8 cellular contexts compared by ENCODE assay signal in the genomic region with DNA sequence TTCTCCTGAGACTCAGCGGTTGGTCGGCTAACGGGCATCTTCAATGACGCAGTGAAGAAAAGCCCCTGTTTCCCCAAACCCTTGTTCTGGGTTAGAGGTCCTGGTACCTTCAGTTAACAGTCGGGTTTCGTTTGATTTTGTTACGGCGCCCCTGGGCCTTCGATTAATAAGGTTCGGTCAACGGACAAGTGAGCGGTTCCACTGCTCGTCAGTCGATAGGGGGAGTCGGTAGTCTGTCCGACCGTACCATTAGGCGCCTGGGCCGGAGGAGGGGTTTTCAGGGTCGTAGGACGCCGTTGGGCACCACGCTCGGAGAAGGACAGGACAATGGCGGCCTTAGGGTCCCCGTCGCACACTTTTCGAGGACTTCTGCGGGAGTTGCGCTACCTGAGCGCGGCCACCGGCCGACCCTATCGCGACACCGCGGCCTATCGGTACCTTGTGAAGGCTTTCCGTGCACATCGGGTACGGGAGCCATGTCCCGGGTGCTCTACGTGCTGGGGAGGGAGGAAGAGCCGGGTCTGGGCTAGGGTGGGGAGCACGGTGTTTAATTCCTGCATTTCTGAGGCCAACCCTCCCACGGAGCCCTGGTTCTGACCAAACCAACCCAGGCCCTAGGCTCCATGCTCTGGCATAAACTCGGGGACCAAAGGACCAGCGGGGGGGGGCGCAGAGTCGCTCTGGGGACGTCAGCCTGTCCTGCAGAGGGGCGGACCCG. TPM values are rescaled to one million over a fixed set of nuclear protein-coding genes. Genes with fewer than 3 reads are reported as not detected.
A peak's percentile ranks its signal among the peaks of the same experiment; 100 is the strongest.
DNase-seq lines count a peak whose midpoint lies in the region; ATAC-seq, FAIRE-seq and TF ChIP-seq lines count a peak whose summit lies in the region.

A gene with protein sequence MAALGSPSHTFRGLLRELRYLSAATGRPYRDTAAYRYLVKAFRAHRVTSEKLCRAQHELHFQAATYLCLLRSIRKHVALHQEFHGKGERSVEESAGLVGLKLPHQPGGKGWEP (plus strand): TSS at position 280 of the 718 bp plus-strand sequence. CDS start 48 bp downstream, at position 328.

- DNase-seq in EH (ENCODE audit: low read depth) (peak; percentile 94), RCC 7860 (ENCODE audit: low spot score) (peak; percentile 87), fibroblast of mammary gland (ENCODE audit: low read depth) (peak; percentile 94), natural killer cell (peak; percentile 81)
- peak; percentile 64 to 65 for DNase-seq in activated T-helper 1 cell treated with anti-CD3 and anti-CD28 coated beads, Interleukin-2, amount 50 U/mL, for 16 hours (ENCODE audit: low read depth in 1 of 2, low spot score in 1 of 2)
- peak; percentile 80 to 97 (median 83) for DNase-seq in stimulated activated naive CD4-positive, alpha-beta T cell (lab: John Stamatoyannopoulos, UW)

- H3K27ac ChIP-seq in KOPT-K1 (ENCODE audit: low read depth, low read length, poor library complexity, severe bottlenecking) = peak within 1 kb of the TSS; percentile 95

- peaks cover 11% of the 10 kb centered on the region for H3K36me3 Mint-ChIP-seq in natural killer cell

- peaks cover 9% of the 10 kb centered on the region for H3K36me3 ChIP-seq in KOPT-K1 (ENCODE audit: insufficient read depth, low read length)

- peak within 1 kb of the TSS; percentile 94 for H3K4me3 ChIP-seq in fibroblast of mammary gland (ENCODE audit: control insufficient read depth, low read depth, low read length)

- H3K4me1 Mint-ChIP-seq in natural killer cell = peaks cover 28 to 31% of the 10 kb centered on the region in 2 donors

- H3K27ac Mint-ChIP-seq in natural killer cell = peak within 1 kb of the TSS; percentile 100

- TF ChIP-seq CTCF in fibroblast of mammary gland (conservative IDR thresholded peaks at IDR 0.05; ENCODE audit: control insufficient read depth, insufficient read depth, low read depth, low read length) (peak; percentile 4), natural killer cell (IDR thresholded peaks at IDR 0.05) (peak; percentile 13)

- peaks cover 4 to 8% of the 10 kb centered on the region in 2 donors for H3K27me3 Mint-ChIP-seq in natural killer cell (ENCODE audit: low read depth in 2 of 2)

- H3K4me3 Mint-ChIP-seq in natural killer cell = peak within 1 kb of the TSS; percentile 98

- peak; percentile 71 for FAIRE-seq in RCC 7860 (lab: Jason Lieb, UNC)

- no peaks in the 10 kb centered on the region for H3K9me3 ChIP-seq in KOPT-K1 (ENCODE audit: insufficient read depth, low read length, poor library complexity, severe bottlenecking)

- ATAC-seq in GM21786 (IDR thresholded peaks at IDR 0.05; ENCODE audit: unreplicated experiment) = peak; percentile 54
- ATAC-seq in natural killer cell = peak; percentile 55 to 74 (median 64)

- intact Hi-C loops in natural killer cell (cut with micrococcal nuclease) = loop anchor here (2.0 kb wide), 1 partner anchor 836 kb away; a partner anchor contains a TSS

- peaks cover 2 to 8% of the 10 kb centered on the region in 2 donors for H3K9me3 Mint-ChIP-seq in natural killer cell

RNA-seq across cellular contexts. Expression of the gene that starts here (rescaled TPM):
- total RNA-seq in natural killer cell = 1 to 10 TPM; 5.1 to 7.2 (median 6.9) TPM

Comparison
In these comparisons a context has a peak if more than half of its experiments do, and no peak if none do; other contexts are left out.
1. Peak in every context shown above with its lines: DNase-seq, ATAC-seq, H3K4me3 ChIP-seq and H3K27ac ChIP-seq.